ENCODE assay signal across 3 cellular contexts in genomic region chr17:45757431-45758218, GRCh38.
TF ChIP-seq lines count a peak whose summit lies in the region.

No MANE protein-coding gene starts in this region.

TF ChIP-seq in SK-N-SH, 30 proteins besides CTCF, POLR2A, EP300 and RAD21 (continued from another document):
- TF ChIP-seq MXI1 (IDR thresholded peaks at IDR 0.05; ENCODE audit: low read depth, low read length): no peak
- TF ChIP-seq RXRA (IDR thresholded peaks at IDR 0.05; ENCODE audit: borderline replicate concordance, low read depth): no peak
- TF ChIP-seq, protein P1, sequence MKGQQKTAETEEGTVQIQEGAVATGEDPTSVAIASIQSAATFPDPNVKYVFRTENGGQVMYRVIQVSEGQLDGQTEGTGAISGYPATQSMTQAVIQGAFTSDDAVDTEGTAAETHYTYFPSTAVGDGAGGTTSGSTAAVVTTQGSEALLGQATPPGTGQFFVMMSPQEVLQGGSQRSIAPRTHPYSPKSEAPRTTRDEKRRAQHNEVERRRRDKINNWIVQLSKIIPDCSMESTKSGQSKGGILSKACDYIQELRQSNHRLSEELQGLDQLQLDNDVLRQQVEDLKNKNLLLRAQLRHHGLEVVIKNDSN (IDR thresholded peaks at IDR 0.05; ENCODE audit: borderline replicate concordance, low read depth): no peak
- peak; percentile 45 for TF ChIP-seq NFIC (IDR thresholded peaks at IDR 0.05; ENCODE audit: borderline replicate concordance)
- TF ChIP-seq, protein P2, sequence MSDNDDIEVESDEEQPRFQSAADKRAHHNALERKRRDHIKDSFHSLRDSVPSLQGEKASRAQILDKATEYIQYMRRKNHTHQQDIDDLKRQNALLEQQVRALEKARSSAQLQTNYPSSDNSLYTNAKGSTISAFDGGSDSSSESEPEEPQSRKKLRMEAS (IDR thresholded peaks at IDR 0.05; ENCODE audit: low read depth): no peak
- no peak for TF ChIP-seq TCF12 (IDR thresholded peaks at IDR 0.05)
TF ChIP-seq in SK-N-SH: peak in this region for 1.

TF ChIP-seq in SK-N-SH treated with all-trans-retinoic acid at 6 μM for 48 hours, 23 proteins besides CTCF, POLR2A, EP300 and RAD21 (continued from another document):
- TF ChIP-seq, protein P3, sequence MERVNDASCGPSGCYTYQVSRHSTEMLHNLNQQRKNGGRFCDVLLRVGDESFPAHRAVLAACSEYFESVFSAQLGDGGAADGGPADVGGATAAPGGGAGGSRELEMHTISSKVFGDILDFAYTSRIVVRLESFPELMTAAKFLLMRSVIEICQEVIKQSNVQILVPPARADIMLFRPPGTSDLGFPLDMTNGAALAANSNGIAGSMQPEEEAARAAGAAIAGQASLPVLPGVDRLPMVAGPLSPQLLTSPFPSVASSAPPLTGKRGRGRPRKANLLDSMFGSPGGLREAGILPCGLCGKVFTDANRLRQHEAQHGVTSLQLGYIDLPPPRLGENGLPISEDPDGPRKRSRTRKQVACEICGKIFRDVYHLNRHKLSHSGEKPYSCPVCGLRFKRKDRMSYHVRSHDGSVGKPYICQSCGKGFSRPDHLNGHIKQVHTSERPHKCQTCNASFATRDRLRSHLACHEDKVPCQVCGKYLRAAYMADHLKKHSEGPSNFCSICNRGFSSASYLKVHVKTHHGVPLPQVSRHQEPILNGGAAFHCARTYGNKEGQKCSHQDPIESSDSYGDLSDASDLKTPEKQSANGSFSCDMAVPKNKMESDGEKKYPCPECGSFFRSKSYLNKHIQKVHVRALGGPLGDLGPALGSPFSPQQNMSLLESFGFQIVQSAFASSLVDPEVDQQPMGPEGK (CRISPR knock-in tag; IDR thresholded peaks at IDR 0.05; ENCODE audit: borderline replicate concordance): no peak
- TF ChIP-seq TCF4 (CRISPR knock-in tag; IDR thresholded peaks at IDR 0.05; ENCODE audit: borderline replicate concordance) (no peak), ZNF8 (CRISPR knock-in tag; IDR thresholded peaks at IDR 0.05) (no peak), ZNF70 (CRISPR knock-in tag; IDR thresholded peaks at IDR 0.05) (no peak)

TF ChIP-seq in Ishikawa, 13 proteins besides CTCF, POLR2A, EP300 and RAD21:
- no peak for TF ChIP-seq REST (IDR thresholded peaks at IDR 0.05; ENCODE audit: low read depth)
- TF ChIP-seq TCF12 (IDR thresholded peaks at IDR 0.05; ENCODE audit: low read depth): no peak
- peak; percentile 72 for TF ChIP-seq NFIC (IDR thresholded peaks at IDR 0.05)
